Comparison of ENCODE assay signal across 26 cellular contexts in genomic region chr22:46823248-46823647, GRCh38.
"Had no signal": no experiment of that assay in that cellular context is flagged by ENCODE, and none has a peak within 500 bp of the region (broad histone marks: within the 10 kb centered on the region; RNA-seq: fewer than 3 reads in every experiment).

No MANE protein-coding gene starts in this region.

- H3K9me3 ChIP-seq: left lung, lower lobe of right lung, pancreas, prostate gland, uterus had no signal

- H3K4me1 Mint-ChIP-seq: nephron had no signal

- H3K36me3 ChIP-seq: pancreas, prostate gland, uterus had no signal

- H3K27ac ChIP-seq: left lung, lower lobe of right lung, pancreas, prostate gland, skin epidermis, tibial nerve, uterus had no signal

- FAIRE-seq: keratinocyte, pancreas had no signal

- H3K9me3 Mint-ChIP-seq: type B pancreatic cell had no signal

- ATAC-seq: left colon; left lung; lower lobe of right lung; naive thymus-derived CD8-positive, alpha-beta T cell; pancreas; sciatic nerve; stimulated activated naive CD8-positive, alpha-beta T cell treated with anti-CD3 and anti-CD28 coated beads, Interleukin-15, amount 100 ng/mL, for 72 hours had no signal

- H3K27ac Mint-ChIP-seq: nephron, type B pancreatic cell had no signal

- H3K4me3 ChIP-seq: left lung, lower lobe of right lung, pancreas, prostate gland, skin epidermis, tibial nerve, uterus had no signal

- DNase-seq: hippocampal formation; left colon; lower lobe of right lung; mammary epithelial cell; mesenchymal stem cell; naive thymus-derived CD8-positive, alpha-beta T cell; nucleus accumbens; retina; stimulated activated CD4-positive, alpha-beta T cell treated with anti-CD3 and anti-CD28 coated beads, Interleukin-12 subunit alpha, Interleukin-12 subunit beta, amount 100 ng/mL, for 4 hours; stimulated activated CD4-positive, alpha-beta T cell treated with anti-CD3 and anti-CD28 coated beads, Interleukin-15, amount 100 ng/mL, for 24 hours; stimulated activated CD4-positive, alpha-beta T cell treated with anti-CD3 and anti-CD28 coated beads, Interleukin-2, amount 100 ng/mL, for 24 hours; stimulated activated CD4-positive, alpha-beta T cell treated with anti-CD3 and anti-CD28 coated beads, Interleukin-4, amount 100 ng/mL, for 1 hour; stimulated activated naive CD4-positive, alpha-beta T cell treated with Interleukin-2 at 50 U/mL for 16 hours; stimulated activated naive CD8-positive, alpha-beta T cell treated with anti-CD3 and anti-CD28 coated beads, Interleukin-15, amount 100 ng/mL, for 72 hours; substantia nigra; uterus had no signal

- H3K4me1 ChIP-seq: left lung, pancreas, prostate gland, tibial nerve, uterus had no signal

- H3K27me3 Mint-ChIP-seq: naive thymus-derived CD8-positive, alpha-beta T cell; stimulated activated naive CD8-positive, alpha-beta T cell treated with anti-CD3 and anti-CD28 coated beads, Interleukin-15, amount 100 ng/mL, for 72 hours; type B pancreatic cell had no signal

- H3K4me3 Mint-ChIP-seq: naive thymus-derived CD8-positive, alpha-beta T cell; nephron; neural crest cell; stimulated activated naive CD8-positive, alpha-beta T cell treated with anti-CD3 and anti-CD28 coated beads, Interleukin-15, amount 100 ng/mL, for 72 hours; type B pancreatic cell had no signal
